Comparison of ENCODE assay signal across 8 cellular contexts in genomic region chr21:25881524-25882376, GRCh38.
DNase-seq lines count a peak whose midpoint lies in the region; ATAC-seq and TF ChIP-seq lines count a peak whose summit lies in the region.

No MANE protein-coding gene starts in this region.

- H2BK120ac ChIP-seq in neuronal stem cell (ENCODE audit: low read depth, low read length), result no peak overlapping the region

- H2BK5ac ChIP-seq in neuronal stem cell (ENCODE audit: low read length), result no peak overlapping the region

- H2BK12ac ChIP-seq in neuronal stem cell (ENCODE audit: low read length), result no peak overlapping the region

- no peaks in the 10 kb centered on the region for H3K9me2 ChIP-seq in PC-9 (ENCODE audit: insufficient read depth)

- WGBS in neuronal stem cell (ENCODE audit: extremely low coverage in 2 of 2, insufficient read length in 2 of 2, insufficient replicate concordance in 1 of 2), 2 donors, result no CpG with 5 or more reads among the region's 17 CpGs

- TF ChIP-seq CTCF in PC-9 (conservative IDR thresholded peaks at IDR 0.05), result peak; percentile 83
- TF ChIP-seq CTCF in fibroblast of mammary gland (conservative IDR thresholded peaks at IDR 0.05; ENCODE audit: control insufficient read depth, insufficient read depth, low read depth, low read length), result peak; percentile 99
- peak; percentile 90 to 92 for TF ChIP-seq CTCF in tibial artery (IDR thresholded peaks at IDR 0.05)

- H3K14ac ChIP-seq in neuronal stem cell (ENCODE audit: low read length), result no peak overlapping the region

- H3K9me3 Mint-ChIP-seq in activated T-cell treated with anti-CD3 and anti-CD28 coated beads, Interleukin-2, amount 50 U/mL, for 24 hours, result no peaks in the 10 kb centered on the region

- no peak overlapping the region for H3K4ac ChIP-seq in neuronal stem cell (ENCODE audit: low read length)

- H3K27me3 ChIP-seq in PC-9 (ENCODE audit: insufficient read depth, low read depth), result no peaks in the 10 kb centered on the region
- H3K27me3 ChIP-seq in neuronal stem cell (ENCODE audit: control insufficient read depth in 3 of 3, insufficient read depth in 3 of 3, low read depth in 1 of 3, low read length in 3 of 3), result no peaks in the 10 kb centered on the region
- no peaks in the 10 kb centered on the region for H3K27me3 ChIP-seq in tibial artery

- H3K4me2 ChIP-seq in PC-9 (no peak overlapping the region), neuronal stem cell (ENCODE audit: insufficient read depth, low read length, poor library complexity, severe bottlenecking) (no peak overlapping the region)

- H3K4me1 ChIP-seq in PC-9 (replicated peaks; ENCODE audit: insufficient read depth) (no peaks in the 10 kb centered on the region), neuronal stem cell (ENCODE audit: control insufficient read depth in 2 of 2, insufficient read depth in 1 of 2, low read depth in 1 of 2, low read length in 2 of 2) (no peaks in the 10 kb centered on the region), tibial artery (peaks cover 0 to 15% (median 5%) of the 10 kb centered on the region in 4 donors)

- intact Hi-C loops in PC-9 (cut with micrococcal nuclease; ENCODE audit: unreplicated experiment) (loop anchor here (2.0 to 5.0 kb wide), 3 partner anchors 274 to 835 kb away; partner anchors contain the start of genes APP and MRPL39), tibial artery (cut with DNase I; ENCODE audit: low total_unique reads) (loop anchor here (2.0 kb wide), 1 partner anchor 287 kb away; no protein-coding TSS in a partner anchor)

- H3K79me1 ChIP-seq in neuronal stem cell (ENCODE audit: low read depth, low read length), result no peaks in the 10 kb centered on the region

- H3K79me2 ChIP-seq in PC-9 (ENCODE audit: low read depth), result no peaks in the 10 kb centered on the region

- H3K4me3 Mint-ChIP-seq in activated T-cell treated with anti-CD3 and anti-CD28 coated beads, Interleukin-2, amount 50 U/mL, for 24 hours, result no peak overlapping the region

- no peak overlapping the region for H3K9ac ChIP-seq in neuronal stem cell (ENCODE audit: low read depth, low read length, poor library complexity)

- no peak overlapping the region for H3K23ac ChIP-seq in neuronal stem cell (ENCODE audit: low read depth, low read length, poor library complexity)

- peak; percentile 71 for ATAC-seq in GM21360 (IDR thresholded peaks at IDR 0.05; ENCODE audit: unreplicated experiment)
- ATAC-seq in HG03571 (IDR thresholded peaks at IDR 0.05; ENCODE audit: unreplicated experiment), result peak; percentile 74

- BruUV-seq in PC-9 (replicated peaks; lab: Mats Ljungman, UMichigan), result no TSS peak

- peaks cover 15% of the 10 kb centered on the region for H3K36me3 Mint-ChIP-seq in activated T-cell treated with anti-CD3 and anti-CD28 coated beads, Interleukin-2, amount 50 U/mL, for 24 hours (ENCODE audit: low read depth)

- H4K8ac ChIP-seq in neuronal stem cell (ENCODE audit: low read depth, low read length), result no peak overlapping the region

- POLR2A ChIA-PET in PC-9 (lab: Charles Lee; ENCODE audit: unreplicated experiment), result no interaction called here

- H3F3A ChIP-seq in PC-9 (ENCODE audit: insufficient read depth, low read depth), result no peaks in the 10 kb centered on the region

- no peaks in the 10 kb centered on the region for H3K36me3 ChIP-seq in PC-9 (ENCODE audit: low read depth)
- H3K36me3 ChIP-seq in neuronal stem cell (replicated peaks in 1 of 2; ENCODE audit: control insufficient read depth in 2 of 2, insufficient read depth in 2 of 2, low read length in 2 of 2), result peaks cover 6 to 50% of the 10 kb centered on the region in 2 donors
- H3K36me3 ChIP-seq in tibial artery, result peaks cover 7 to 19% (median 9%) of the 10 kb centered on the region in 3 donors

- no peaks in the 10 kb centered on the region for H3K4me1 Mint-ChIP-seq in activated T-cell treated with anti-CD3 and anti-CD28 coated beads, Interleukin-2, amount 50 U/mL, for 24 hours (ENCODE audit: low read depth)

- CTCF ChIA-PET in PC-9 (lab: Charles Lee), result no interaction called here

- H2BK15ac ChIP-seq in neuronal stem cell (ENCODE audit: low read length), result no peak overlapping the region

- DNase-seq in DMS53 treated with DMSO at 0.1 percent for 48 hours (lab: John Stamatoyannopoulos, UW; ENCODE audit: unreplicated experiment) (peak; percentile 7), PC-9 (peak in 1 of 2 experiments; percentile 41), fibroblast of mammary gland (ENCODE audit: low read depth) (peak; percentile 66), neuronal stem cell (ENCODE audit: low spot score) (peak; percentile 45), tibial artery (peak; percentile 57 to 75)
- peak; percentile 62 for DNase-seq in activated T-cell treated with anti-CD3 and anti-CD28 coated beads, Interleukin-2, amount 50 U/mL, for 24 hours

- no peak overlapping the region for H3K27ac Mint-ChIP-seq in activated T-cell treated with anti-CD3 and anti-CD28 coated beads, Interleukin-2, amount 50 U/mL, for 24 hours

- H3K4me3 ChIP-seq in PC-9 (no peak overlapping the region), fibroblast of mammary gland (ENCODE audit: control insufficient read depth, low read depth, low read length) (no peak overlapping the region), neuronal stem cell (ENCODE audit: low read length in 2 of 2) (no peak overlapping the region), tibial artery (no peak overlapping the region)

- no peak overlapping the region for H2AFZ ChIP-seq in PC-9
- no peak overlapping the region for H2AFZ ChIP-seq in neuronal stem cell (ENCODE audit: low read length)

- H3K9me3 ChIP-seq in PC-9 (ENCODE audit: insufficient read depth, low read depth) (no peaks in the 10 kb centered on the region), neuronal stem cell (replicated peaks in 1 of 2; ENCODE audit: control insufficient read depth in 2 of 2, insufficient read depth in 1 of 2, low read depth in 1 of 2, low read length in 2 of 2) (peaks cover 5 to 6% of the 10 kb centered on the region in 2 donors), tibial artery (no peaks in the 10 kb centered on the region)

- H4K20me1 ChIP-seq in PC-9 (ENCODE audit: insufficient read depth), result no peaks in the 10 kb centered on the region

- no peak overlapping the region for H3K18ac ChIP-seq in neuronal stem cell (ENCODE audit: low read length)

- no peak overlapping the region for H2AK5ac ChIP-seq in neuronal stem cell (ENCODE audit: low read depth, low read length)

- H3K27me3 Mint-ChIP-seq in activated T-cell treated with anti-CD3 and anti-CD28 coated beads, Interleukin-2, amount 50 U/mL, for 24 hours, result no peaks in the 10 kb centered on the region

- H4K91ac ChIP-seq in neuronal stem cell (ENCODE audit: low read depth, low read length, poor library complexity), result no peak overlapping the region

- H3K27ac ChIP-seq in PC-9 (no peak overlapping the region), neuronal stem cell (replicated peaks; ENCODE audit: low read length) (no peak overlapping the region), tibial artery (no peak overlapping the region)
